In the genomic region with DNA sequence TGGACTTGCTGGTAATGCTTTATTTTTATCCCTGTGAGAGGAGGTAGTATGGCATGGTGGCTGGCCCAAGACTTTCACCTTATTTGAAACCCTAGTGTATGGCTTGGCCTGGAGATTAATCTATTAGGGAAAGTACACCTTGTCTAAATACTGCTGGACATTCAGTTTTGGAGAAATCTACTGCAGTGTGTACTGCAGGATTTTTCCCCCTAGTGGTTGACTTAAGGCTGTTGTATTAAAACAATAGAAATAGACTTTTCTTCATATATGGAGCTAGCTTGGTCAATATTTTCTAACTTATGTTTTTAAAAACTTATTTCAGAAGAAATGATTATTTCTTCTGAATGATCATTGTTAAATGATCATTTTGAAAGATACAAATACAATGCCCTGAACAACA, we compare ENCODE assay signal across 13 cellular contexts. TPM values are rescaled to one million over a fixed set of nuclear protein-coding genes. Genes with fewer than 3 reads are reported as not detected.
DNase-seq lines count a peak whose midpoint lies in the region; TF ChIP-seq lines count a peak whose summit lies in the region.
"Had no signal": no experiment of that assay in that cellular context is flagged by ENCODE, and none has a peak within 500 bp of the region (broad histone marks: within the 10 kb centered on the region; RNA-seq: fewer than 3 reads in every experiment).

No MANE protein-coding gene starts in this region.

- no peaks in the 10 kb centered on the region for H3K36me3 ChIP-seq in OCI-LY1 (ENCODE audit: insufficient read depth, low read length)
- H3K36me3 ChIP-seq in endodermal cell (ENCODE audit: control insufficient read depth, insufficient read depth, low read length): no peaks in the 10 kb centered on the region
- no peaks in the 10 kb centered on the region for H3K36me3 ChIP-seq in testis (ENCODE audit: low read depth, missing control alignments)
- H3K36me3 ChIP-seq in vagina: no peaks in the 10 kb centered on the region
- H3K36me3 ChIP-seq: spleen had no signal

- H3K9me2 ChIP-seq in OCI-LY1 (ENCODE audit: low read depth, low read length): no peaks in the 10 kb centered on the region

- no peaks in the 10 kb centered on the region for H3F3A ChIP-seq in OCI-LY1 (ENCODE audit: insufficient read depth, low read length)

- H4K20me1 ChIP-seq in OCI-LY1 (ENCODE audit: insufficient read depth, low read length): no peaks in the 10 kb centered on the region

- no peaks in the 10 kb centered on the region for H3K9me3 ChIP-seq in OCI-LY1 (ENCODE audit: low read length)
- no peaks in the 10 kb centered on the region for H3K9me3 ChIP-seq in endodermal cell (ENCODE audit: control insufficient read depth, low read length)
- no peaks in the 10 kb centered on the region for H3K9me3 ChIP-seq in testis
- H3K9me3 ChIP-seq in vagina: no peaks in the 10 kb centered on the region
- H3K9me3 ChIP-seq: spleen had no signal

- no peak overlapping the region for H3K9ac ChIP-seq in OCI-LY1 (ENCODE audit: low read length)
- no peak overlapping the region for H3K9ac ChIP-seq in endodermal cell (ENCODE audit: extremely low read depth, low read length, poor library complexity, severe bottlenecking)

- no peak overlapping the region for H3K27ac Mint-ChIP-seq in endodermal cell
- H3K27ac Mint-ChIP-seq: naive thymus-derived CD4-positive, alpha-beta T cell; T-helper 1 cell treated with Interleukin-12 subunit alpha and Interleukin-12 subunit beta and Interleukin-4 antibody, amounts not matched to agents 30 μg/mL and 1 μg/mL, for 36 hours had no signal

- no peak overlapping the region for H3K4me3 Mint-ChIP-seq in endodermal cell
- H3K4me3 Mint-ChIP-seq: naive thymus-derived CD4-positive, alpha-beta T cell; T-helper 1 cell treated with Interleukin-12 subunit alpha and Interleukin-12 subunit beta and Interleukin-4 antibody, amounts not matched to agents 30 μg/mL and 1 μg/mL, for 36 hours had no signal

- no peaks in the 10 kb centered on the region for H3K79me2 ChIP-seq in OCI-LY1 (ENCODE audit: insufficient read depth, low read length)

- no peak overlapping the region for H3K4me2 ChIP-seq in OCI-LY1 (ENCODE audit: low read length)

- H3K27ac ChIP-seq in OCI-LY1 (ENCODE audit: low read depth, low read length, poor library complexity, severe bottlenecking) (no peak overlapping the region), endodermal cell (ENCODE audit: low read depth, low read length) (no peak overlapping the region), testis (no peak overlapping the region), vagina (no peak overlapping the region)
- H3K27ac ChIP-seq: spleen had no signal

- H3K27me3 Mint-ChIP-seq in endodermal cell (ENCODE audit: insufficient read depth): peaks cover 13% of the 10 kb centered on the region

- no peak overlapping the region for H2AFZ ChIP-seq in OCI-LY1 (ENCODE audit: low read length)

- H3K4me3 ChIP-seq in OCI-LY1 (ENCODE audit: low read depth, low read length, poor library complexity, severe bottlenecking) (no peak overlapping the region), endodermal cell (ENCODE audit: low read length) (no peak overlapping the region), testis (no peak overlapping the region), vagina (no peak overlapping the region)
- H3K4me3 ChIP-seq: spleen had no signal

- no peaks in the 10 kb centered on the region for H3K9me3 Mint-ChIP-seq in endodermal cell
- H3K9me3 Mint-ChIP-seq: T-helper 1 cell treated with Interleukin-12 subunit alpha and Interleukin-12 subunit beta and Interleukin-4 antibody, amounts not matched to agents 30 μg/mL and 1 μg/mL, for 36 hours had no signal

- TF ChIP-seq CTCF in OCI-LY1 (IDR thresholded peaks at IDR 0.05; ENCODE audit: low read length): peak; percentile 47; the same call in 1 of the 2 replicates
- TF ChIP-seq CTCF in endodermal cell (conservative IDR thresholded peaks at IDR 0.05): peak; percentile 70
- peak in 2 of 3 experiments; percentile 27 to 64 for TF ChIP-seq CTCF in testis (IDR thresholded peaks at IDR 0.05)
- TF ChIP-seq CTCF in vagina (IDR thresholded peaks at IDR 0.05): no peak

- H3K4me1 ChIP-seq in OCI-LY1 (ENCODE audit: insufficient read depth, low read length, severe bottlenecking) (peaks cover 4% of the 10 kb centered on the region), endodermal cell (ENCODE audit: control insufficient read depth, insufficient read depth, low read length) (no peaks in the 10 kb centered on the region), testis (no peaks in the 10 kb centered on the region), vagina (no peaks in the 10 kb centered on the region)

- H3K27me3 ChIP-seq in OCI-LY1 (ENCODE audit: insufficient read depth, low read length) (no peaks in the 10 kb centered on the region), endodermal cell (ENCODE audit: control insufficient read depth, insufficient read depth, low read length, poor library complexity, severe bottlenecking) (peaks cover 11% of the 10 kb centered on the region), testis (no peaks in the 10 kb centered on the region), vagina (no peaks in the 10 kb centered on the region)

- DNase-seq in NCI-H510A treated with DMSO at 0.1 percent for 48 hours (lab: John Stamatoyannopoulos, UW) (peak; percentile 17), NCI-H510A (lab: John Stamatoyannopoulos, UW) (no peak), endodermal cell (no peak), testis (no peak), islet precursor cell (no peak), SKM-1 treated with dmso at 0.1 percent for 144 hours (lab: John Stamatoyannopoulos, UW; ENCODE audit: unreplicated experiment) (no peak), vagina (ENCODE audit: extremely low spot score in 2 of 2) (no peak)
- DNase-seq: naive thymus-derived CD4-positive, alpha-beta T cell; NCI-H524 treated with DMSO at 0.1 percent for 48 hours; spleen had no signal

- peaks cover 2% of the 10 kb centered on the region for H3K4me1 Mint-ChIP-seq in endodermal cell

- intact Hi-C loops in testis (cut with DNase I; ENCODE audit: low total_unique reads) (no loop called here), vagina (cut with DNase I) (no loop called here)

- TF ChIP-seq POLR2A in testis (IDR thresholded peaks at IDR 0.05) (no peak), vagina (IDR thresholded peaks at IDR 0.05) (no peak)

- no peaks in the 10 kb centered on the region for H3K36me3 Mint-ChIP-seq in endodermal cell (ENCODE audit: low read depth)
- H3K36me3 Mint-ChIP-seq: naive thymus-derived CD4-positive, alpha-beta T cell had no signal

RNA-seq across cellular contexts. Expression of gene SLITRK3, which starts 13.9 kb away (rescaled TPM):
- total RNA-seq in endodermal cell: under 1 TPM in 1 of 2 donors, not detected in 1; 0.64 TPM
- 1.8 TPM for polyA plus RNA-seq in endodermal cell (2013, experiment 1 of 2)
- polyA plus RNA-seq in endodermal cell (2013, experiment 2 of 2): 2.8 TPM
- total RNA-seq in testis: under 1 TPM; 0.06 to 0.16 TPM
- polyA plus RNA-seq in testis (ENCODE audit: insufficient read depth, low read depth, low replicate concordance): 1.6 TPM
- 2.9 TPM for total RNA-seq in vagina
- total RNA-seq: M059J; naive thymus-derived CD4-positive, alpha-beta T cell; spleen had no signal
- polyA plus RNA-seq: naive thymus-derived CD4-positive, alpha-beta T cell; spleen had no signal

Comparison
In these comparisons a context has a peak if more than half of its experiments do, and no peak if none do; other contexts are left out.
1. CTCF ChIP-seq: peak in OCI-LY1 (single experiment), endodermal cell (single experiment) and testis (2 of 3); none in vagina (0 of 3).